10 cellular contexts compared by ENCODE assay signal in genomic region chr11:65301491-65302329, GRCh38. TPM values are rescaled to one million over a fixed set of nuclear protein-coding genes. Genes with fewer than 3 reads are reported as not detected.
DNase-seq lines count a peak whose midpoint lies in the region; TF ChIP-seq lines count a peak whose summit lies in the region.
"Had no signal": no experiment of that assay in that cellular context is flagged by ENCODE, and none has a peak within 500 bp of the region (broad histone marks: within the 10 kb centered on the region; RNA-seq: fewer than 3 reads in every experiment).

No MANE protein-coding gene starts in this region.

- TF ChIP-seq CTCF in endothelial cell (IDR thresholded peaks at IDR 0.05; ENCODE audit: unreplicated experiment) = no peak
- TF ChIP-seq CTCF in Calu3 (IDR thresholded peaks at IDR 0.05; ENCODE audit: unreplicated experiment) = no peak

- peaks cover 70% of the 10 kb centered on the region for H3K36me3 ChIP-seq in NT2/D1 (ENCODE audit: insufficient read depth, insufficient read length, low read length)
- H3K36me3 ChIP-seq: ascending aorta had no signal

- H3K36me3 Mint-ChIP-seq in endothelial cell (ENCODE audit: low read depth, unreplicated experiment) (peaks cover 3% of the 10 kb centered on the region), Calu3 (ENCODE audit: insufficient read depth, unreplicated experiment) (peaks cover 19% of the 10 kb centered on the region)
- peaks cover 12% of the 10 kb centered on the region for H3K36me3 Mint-ChIP-seq in activated CD4-positive, alpha-beta T cell treated with anti-CD3 and anti-CD28 coated beads, Interleukin-2, amount 10 ng/mL, durations not matched to agents 24 days and 14 days (ENCODE audit: low read depth)

- H3K4me3 ChIP-seq in NT2/D1 (ENCODE audit: insufficient read length, low read depth) = no peak overlapping the region
- H3K4me3 ChIP-seq: ascending aorta had no signal

- H3K27ac Mint-ChIP-seq in endothelial cell (ENCODE audit: unreplicated experiment) (no peak overlapping the region), Calu3 (ENCODE audit: unreplicated experiment) (no peak overlapping the region)
- no peak overlapping the region for H3K27ac Mint-ChIP-seq in activated CD4-positive, alpha-beta T cell treated with anti-CD3 and anti-CD28 coated beads, Interleukin-2, amount 10 ng/mL, durations not matched to agents 24 days and 14 days

- no peaks in the 10 kb centered on the region for H3K27me3 ChIP-seq in NT2/D1 (ENCODE audit: insufficient read depth, insufficient read length)
- H3K27me3 ChIP-seq: ascending aorta had no signal

- no peaks in the 10 kb centered on the region for H3K9me3 ChIP-seq in NT2/D1 (ENCODE audit: insufficient read depth, low read length)
- H3K9me3 ChIP-seq: ascending aorta had no signal

- DNase-seq in NT2/D1 (ENCODE audit: low read depth, low spot score) (no peak), endothelial cell (ENCODE audit: low spot score) (peak; percentile 68), medulla oblongata (ENCODE audit: extremely low spot score) (peak; percentile 64), NCI-H2081 treated with DMSO at 0.1 percent for 48 hours (lab: John Stamatoyannopoulos, UW) (no peak), kidney tubule cell (ENCODE audit: low spot score) (no peak), Calu3 (no peak)
- no peak for DNase-seq in activated CD4-positive, alpha-beta T cell treated with anti-CD3 and anti-CD28 coated beads, Interleukin-2, amount 10 ng/mL, durations not matched to agents 24 days and 14 days

- H3K27me3 Mint-ChIP-seq in endothelial cell (ENCODE audit: unreplicated experiment) = peaks cover 5% of the 10 kb centered on the region
- H3K27me3 Mint-ChIP-seq in activated CD4-positive, alpha-beta T cell treated with anti-CD3 and anti-CD28 coated beads, Interleukin-2, amount 10 ng/mL, durations not matched to agents 24 days and 14 days = no peaks in the 10 kb centered on the region
- no peaks in the 10 kb centered on the region for H3K27me3 Mint-ChIP-seq in Calu3 (ENCODE audit: unreplicated experiment)

- H3K4me3 Mint-ChIP-seq in endothelial cell (ENCODE audit: unreplicated experiment) (no peak overlapping the region), Calu3 (ENCODE audit: low read depth, unreplicated experiment) (no peak overlapping the region)
- H3K4me3 Mint-ChIP-seq in activated CD4-positive, alpha-beta T cell treated with anti-CD3 and anti-CD28 coated beads, Interleukin-2, amount 10 ng/mL, durations not matched to agents 24 days and 14 days = no peak overlapping the region

- intact Hi-C loops in activated CD4-positive, alpha-beta T cell treated with anti-CD3 and anti-CD28 coated beads, Interleukin-2, amount 10 ng/mL, durations not matched to agents 24 days and 14 days (cut with micrococcal nuclease) = no loop called here
- intact Hi-C loops in Calu3 (cut with micrococcal nuclease; ENCODE audit: unreplicated experiment) = no loop called here

- CTCF ChIA-PET in Calu3 (lab: Charles Lee) = no interaction called here

- peaks cover 7% of the 10 kb centered on the region for H3K4me1 Mint-ChIP-seq in endothelial cell (ENCODE audit: unreplicated experiment)
- H3K4me1 Mint-ChIP-seq in activated CD4-positive, alpha-beta T cell treated with anti-CD3 and anti-CD28 coated beads, Interleukin-2, amount 10 ng/mL, durations not matched to agents 24 days and 14 days = no peaks in the 10 kb centered on the region
- no peaks in the 10 kb centered on the region for H3K4me1 Mint-ChIP-seq in Calu3 (ENCODE audit: low read depth, unreplicated experiment)

- BruUV-seq in Calu3 (replicated peaks; lab: Mats Ljungman, UMichigan) = no TSS peak

- peak overlapping the region; percentile 87 for H3K27ac ChIP-seq in temporal lobe (ENCODE audit: low read depth, low read length)
- H3K27ac ChIP-seq: ascending aorta had no signal

- H3K9ac ChIP-seq in NT2/D1 (ENCODE audit: insufficient read length, low read depth) = peak overlapping the region; percentile 50

- H3K4me1 ChIP-seq in NT2/D1 (ENCODE audit: insufficient read depth, insufficient read length) = peaks cover 15% of the 10 kb centered on the region

- H3K9me3 Mint-ChIP-seq in endothelial cell (ENCODE audit: unreplicated experiment) (no peaks in the 10 kb centered on the region), Calu3 (ENCODE audit: low read depth, unreplicated experiment) (no peaks in the 10 kb centered on the region)
- H3K9me3 Mint-ChIP-seq in activated CD4-positive, alpha-beta T cell treated with anti-CD3 and anti-CD28 coated beads, Interleukin-2, amount 10 ng/mL, durations not matched to agents 24 days and 14 days = no peaks in the 10 kb centered on the region

RNA-seq across cellular contexts. Expression of gene CDC42EP2, which starts 13.0 kb away (rescaled TPM):
- 37.7 TPM for total RNA-seq in endothelial cell (ENCODE audit: unreplicated experiment)
- 2.7 TPM for total RNA-seq in temporal lobe
- total RNA-seq in activated CD4-positive, alpha-beta T cell treated with anti-CD3 and anti-CD28 coated beads, Interleukin-2, amount 10 ng/mL, durations not matched to agents 24 days and 14 days = 3.0 and 3.4 TPM in 2 replicates
- total RNA-seq in Calu3 (2022) = 35.6 and 43.2 TPM in 2 replicates

RNA-seq across cellular contexts. Expression of gene DPF2, which starts 31.9 kb away (rescaled TPM):
- total RNA-seq in endothelial cell (ENCODE audit: unreplicated experiment) (77.6 TPM), temporal lobe (25.3 TPM), Calu3 (2022) (57.5 and 61.1 TPM in 2 replicates)
- 76.6 and 81.0 TPM in 2 replicates for total RNA-seq in activated CD4-positive, alpha-beta T cell treated with anti-CD3 and anti-CD28 coated beads, Interleukin-2, amount 10 ng/mL, durations not matched to agents 24 days and 14 days

RNA-seq across cellular contexts. Expression of gene POLA2, which starts 39.9 kb away (rescaled TPM):
- total RNA-seq in endothelial cell (ENCODE audit: unreplicated experiment) (17.9 TPM), temporal lobe (2.7 TPM), Calu3 (2022) (34.4 and 40.4 TPM in 2 replicates)
- 77.4 and 82.8 TPM in 2 replicates for total RNA-seq in activated CD4-positive, alpha-beta T cell treated with anti-CD3 and anti-CD28 coated beads, Interleukin-2, amount 10 ng/mL, durations not matched to agents 24 days and 14 days

RNA-seq across cellular contexts. Expression of gene TIGD3, which starts 52.8 kb away (rescaled TPM):
- 0.44 TPM for total RNA-seq in endothelial cell (ENCODE audit: unreplicated experiment)
- 3.0 TPM for total RNA-seq in temporal lobe
- 1.2 and 1.6 TPM in 2 replicates for total RNA-seq in activated CD4-positive, alpha-beta T cell treated with anti-CD3 and anti-CD28 coated beads, Interleukin-2, amount 10 ng/mL, durations not matched to agents 24 days and 14 days
- 0.73 and 1.5 TPM in 2 replicates for total RNA-seq in Calu3 (2022)
- total RNA-seq: ascending aorta, ureter had no signal

Comparison
In these comparisons a context has a peak if more than half of its experiments do, and no peak if none do; other contexts are left out.
1. DNase-seq: peak in endothelial cell (single experiment) and medulla oblongata (single experiment); none in NT2/D1 (single experiment), NCI-H2081 treated with DMSO at 0.1 percent for 48 hours (single experiment), kidney tubule cell (single experiment), activated CD4-positive, alpha-beta T cell treated with anti-CD3 and anti-CD28 coated beads, Interleukin-2, amount 10 ng/mL, durations not matched to agents 24 days and 14 days (single experiment) and Calu3 (single experiment).